8 cellular contexts compared by ENCODE assay signal in genomic region chr3:23807161-23808015, GRCh38.
DNase-seq lines count a peak whose midpoint lies in the region; ATAC-seq and TF ChIP-seq lines count a peak whose summit lies in the region.

No MANE protein-coding gene starts in this region.

- H3K4me3 ChIP-seq in LNCaP clone FGC (ENCODE audit: low read depth, low read length) (peak overlapping the region; percentile 74), astrocyte of the cerebellum (ENCODE audit: low read depth, low read length) (peak overlapping the region; percentile 63), iPS-20b (ENCODE audit: low read length) (peak overlapping the region; percentile 87)

- peak overlapping the region; percentile 57 for H3K27ac ChIP-seq in iPS-20b (ENCODE audit: low read length)

- H3K27me3 ChIP-seq in iPS-20b (ENCODE audit: insufficient read depth, low read length): peaks cover 9% of the 10 kb centered on the region; the same call in 1 of the 2 replicates

- H3K9ac ChIP-seq in ES-I3 (ENCODE audit: low read depth, low read length) (peak overlapping the region; percentile 56; the same call in 1 of the 2 replicates), iPS-20b (ENCODE audit: low read depth, low read length) (peak overlapping the region; percentile 79; the same call in 1 of the 2 replicates)

- DNase-seq in LNCaP clone FGC (ENCODE audit: low read depth) (no peak), astrocyte of the cerebellum (ENCODE audit: low read depth) (no peak), NCI-H146 (lab: John Stamatoyannopoulos, UW) (no peak), DMS153 treated with DMSO at 0.1 percent for 48 hours (lab: John Stamatoyannopoulos, UW; ENCODE audit: unreplicated experiment) (no peak)
- peak; percentile 28 for DNase-seq in stimulated activated CD8-positive, alpha-beta memory T cell treated with anti-CD3 and anti-CD28 coated beads, Interleukin-4, amount 100 ng/mL, for 48 hours

- no peaks in the 10 kb centered on the region for H3K36me3 ChIP-seq in ES-I3 (ENCODE audit: insufficient read depth, low read length)
- H3K36me3 ChIP-seq in iPS-20b (ENCODE audit: insufficient read depth, low read depth, low read length): peaks cover 23% of the 10 kb centered on the region; the same call in 1 of the 2 replicates

- in situ Hi-C loops in astrocyte of the cerebellum (cut with HindIII; ENCODE audit: low sequenced_read_pairs): no loop called here

- H3K9me3 ChIP-seq in ES-I3 (ENCODE audit: control insufficient read depth, insufficient read depth, low read length): no peaks in the 10 kb centered on the region
- no peaks in the 10 kb centered on the region for H3K9me3 ChIP-seq in iPS-20b (ENCODE audit: insufficient read depth, low read depth, low read length)

- TF ChIP-seq CTCF in LNCaP clone FGC (IDR thresholded peaks at IDR 0.05; ENCODE audit: control insufficient read depth, extremely low read depth, insufficient read depth) (no peak), astrocyte of the cerebellum (IDR thresholded peaks at IDR 0.05; ENCODE audit: low read depth, low read length, missing control alignments) (no peak)

- ATAC-seq in GM19351 (IDR thresholded peaks at IDR 0.05; ENCODE audit: unreplicated experiment): no peak

- H3K4me1 ChIP-seq in ES-I3 (ENCODE audit: insufficient read depth, low read length) (peaks cover 12% of the 10 kb centered on the region; the same call in 1 of the 2 replicates), iPS-20b (ENCODE audit: insufficient read depth, low read length) (peaks cover 28% of the 10 kb centered on the region; the same call in 1 of the 2 replicates)
